21 cellular contexts compared by ENCODE assay signal in the genomic region with DNA sequence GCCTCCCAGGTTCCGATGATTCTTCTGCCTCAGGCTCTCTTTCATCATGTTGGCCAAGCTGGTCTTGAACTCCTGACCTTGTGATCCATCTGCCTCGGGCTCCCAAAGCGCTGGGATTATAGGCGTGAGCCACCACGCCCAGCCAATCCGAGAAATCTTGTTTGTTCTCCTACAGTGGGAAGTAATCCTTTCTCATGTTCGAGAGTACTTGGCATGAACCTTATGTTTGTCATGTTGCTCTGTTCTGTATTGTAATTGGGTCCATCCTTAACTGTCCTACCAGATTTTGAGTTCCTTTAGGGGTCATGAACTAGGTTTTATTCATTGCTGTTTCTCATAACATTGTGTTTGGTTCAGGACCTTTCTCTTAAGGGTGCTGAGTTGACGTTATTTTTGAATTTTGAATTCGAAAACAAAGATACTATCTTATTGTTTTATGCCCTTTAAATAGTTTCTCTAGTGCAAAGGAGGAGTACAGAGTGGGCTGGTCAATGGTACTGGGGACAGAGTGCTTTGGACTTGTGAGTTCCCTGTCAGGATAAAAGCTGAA.
"Had no signal": no experiment of that assay in that cellular context is flagged by ENCODE, and none has a peak within 500 bp of the region (broad histone marks: within the 10 kb centered on the region; RNA-seq: fewer than 3 reads in every experiment).

No MANE protein-coding gene starts in this region.

- H3K27ac ChIP-seq: adrenal gland, cardiac muscle cell, foreskin keratinocyte had no signal

- H3K9me3 ChIP-seq: adrenal gland, tibial nerve had no signal

- H3K4me1 ChIP-seq: foreskin keratinocyte had no signal

- H3K36me3 ChIP-seq: adrenal gland, cardiac muscle cell, tibial nerve had no signal

- ATAC-seq: activated CD4-positive, CD25-positive, alpha-beta regulatory T cell treated with anti-CD3 and anti-CD28 coated beads, Interleukin-2, amount 50 U/mL, for 24 hours; foreskin keratinocyte; left colon had no signal

- H3K9me3 Mint-ChIP-seq: activated CD4-positive, alpha-beta T cell treated with anti-CD3 and anti-CD28 coated beads, Interleukin-2, amount 10 ng/mL, durations not matched to agents 7 days and 5 days; activated naive CD4-positive, alpha-beta T cell treated with anti-CD3 and anti-CD28 coated beads, Interleukin-2, amount 50 U/mL, for 72 hours; dendritic cell treated with granulocyte-macrophage colony-stimulating factor and Interleukin-4, amounts not matched to agents 40 ng/mL and 50 ng/mL, for 4 days; nephron had no signal

- DNase-seq: activated CD4-positive, alpha-beta T cell treated with anti-CD3 and anti-CD28 coated beads, Interleukin-2, amount 10 ng/mL, durations not matched to agents 7 days and 5 days; activated CD8-positive, alpha-beta memory T cell treated with anti-CD3 and anti-CD28 coated beads for 24 hours; activated CD8-positive, alpha-beta memory T cell treated with anti-CD3 and anti-CD28 coated beads, Interleukin-2, amount 50 U/mL, for 48 hours; activated gamma-delta T cell treated with Interleukin-2 at 50 U/mL for 16 hours; effector CD8-positive, alpha-beta T cell; foreskin keratinocyte; glutamatergic neuron; hypothalamus; islet precursor cell; left colon; stimulated activated CD8-positive, alpha-beta memory T cell treated with anti-CD3 and anti-CD28 coated beads, Interleukin-4, amount 100 ng/mL, for 48 hours; stimulated activated naive CD4-positive, alpha-beta T cell treated with Interleukin-2 at 50 U/mL for 16 hours; T-helper 1 cell had no signal

- H3K4me3 ChIP-seq: adrenal gland, cardiac muscle cell, lung, tibial nerve had no signal

- H3K27ac Mint-ChIP-seq: activated CD4-positive, alpha-beta T cell treated with anti-CD3 and anti-CD28 coated beads, Interleukin-2, amount 10 ng/mL, durations not matched to agents 7 days and 5 days; activated naive CD4-positive, alpha-beta T cell treated with anti-CD3 and anti-CD28 coated beads, Interleukin-2, amount 50 U/mL, for 72 hours; dendritic cell treated with granulocyte-macrophage colony-stimulating factor and Interleukin-4, amounts not matched to agents 40 ng/mL and 50 ng/mL, for 4 days; nephron had no signal

- H3K4me3 Mint-ChIP-seq: activated CD4-positive, alpha-beta T cell treated with anti-CD3 and anti-CD28 coated beads, Interleukin-2, amount 10 ng/mL, durations not matched to agents 7 days and 5 days; dendritic cell treated with granulocyte-macrophage colony-stimulating factor and Interleukin-4, amounts not matched to agents 40 ng/mL and 50 ng/mL, for 4 days; nephron had no signal

- H3K27me3 Mint-ChIP-seq: activated CD4-positive, alpha-beta T cell treated with anti-CD3 and anti-CD28 coated beads, Interleukin-2, amount 10 ng/mL, durations not matched to agents 7 days and 5 days; dendritic cell treated with granulocyte-macrophage colony-stimulating factor and Interleukin-4, amounts not matched to agents 40 ng/mL and 50 ng/mL, for 4 days had no signal

- H3K27me3 ChIP-seq: adrenal gland, cardiac muscle cell, foreskin keratinocyte, tibial nerve had no signal
